11 cellular contexts compared by ENCODE assay signal in genomic region chr9:20477940-20478620, GRCh38.
DNase-seq lines count a peak whose midpoint lies in the region; ATAC-seq, FAIRE-seq and TF ChIP-seq lines count a peak whose summit lies in the region.
"Had no signal": no experiment of that assay in that cellular context is flagged by ENCODE, and none has a peak within 500 bp of the region (broad histone marks: within the 10 kb centered on the region; RNA-seq: fewer than 3 reads in every experiment).

No MANE protein-coding gene starts in this region.

- peaks cover 60% of the 10 kb centered on the region for H3K4me1 Mint-ChIP-seq in activated naive CD4-positive, alpha-beta T cell treated with anti-CD3 and anti-CD28 coated beads for 36 hours (ENCODE audit: low read depth)

- H3K4me3 ChIP-seq in bronchial epithelial cell (ENCODE audit: low read depth, low read length): no peak overlapping the region
- H3K4me3 ChIP-seq: esophagus squamous epithelium had no signal

- no peaks in the 10 kb centered on the region for H3K36me3 ChIP-seq in bronchial epithelial cell (ENCODE audit: control insufficient read depth, insufficient read depth, low read length)
- H3K36me3 ChIP-seq: esophagus squamous epithelium had no signal

- H3K36me3 Mint-ChIP-seq in activated naive CD4-positive, alpha-beta T cell treated with anti-CD3 and anti-CD28 coated beads for 36 hours (ENCODE audit: low read depth): no peaks in the 10 kb centered on the region

- CTCF ChIA-PET in activated naive CD4-positive, alpha-beta T cell treated with anti-CD3 and anti-CD28 coated beads for 36 hours (lab: Charles Lee): interaction anchor here (0.6 to 1.3 kb wide), 2 partner anchors 36 to 55 kb away, joined by 3 read pairs; no protein-coding TSS in a partner anchor

- no peak overlapping the region for H3K4me3 Mint-ChIP-seq in activated naive CD4-positive, alpha-beta T cell treated with anti-CD3 and anti-CD28 coated beads for 36 hours
- H3K4me3 Mint-ChIP-seq: activated CD4-positive, alpha-beta T cell treated with anti-CD3 and anti-CD28 coated beads, Interleukin-2, amount 10 ng/mL, durations not matched to agents 7 days and 5 days had no signal

- no peaks in the 10 kb centered on the region for H3K27me3 ChIP-seq in bronchial epithelial cell (ENCODE audit: control insufficient read depth, insufficient read depth, low read length)
- H3K27me3 ChIP-seq: esophagus squamous epithelium had no signal

- intact Hi-C loops in activated naive CD4-positive, alpha-beta T cell treated with anti-CD3 and anti-CD28 coated beads for 36 hours (cut with micrococcal nuclease): no loop called here

- no peak for FAIRE-seq in bronchial epithelial cell (lab: Jason Lieb, UNC)

- ATAC-seq in HG03378 (IDR thresholded peaks at IDR 0.05; ENCODE audit: unreplicated experiment): peak; percentile 56
- ATAC-seq in GM21423 (IDR thresholded peaks at IDR 0.05; ENCODE audit: unreplicated experiment): no peak

- H3K27me3 Mint-ChIP-seq in activated naive CD4-positive, alpha-beta T cell treated with anti-CD3 and anti-CD28 coated beads for 36 hours (ENCODE audit: low read depth): no peaks in the 10 kb centered on the region
- H3K27me3 Mint-ChIP-seq: activated CD4-positive, alpha-beta T cell treated with anti-CD3 and anti-CD28 coated beads, Interleukin-2, amount 10 ng/mL, durations not matched to agents 7 days and 5 days had no signal

- no peak overlapping the region for H3K27ac Mint-ChIP-seq in activated naive CD4-positive, alpha-beta T cell treated with anti-CD3 and anti-CD28 coated beads for 36 hours
- H3K27ac Mint-ChIP-seq: activated CD4-positive, alpha-beta T cell treated with anti-CD3 and anti-CD28 coated beads, Interleukin-2, amount 10 ng/mL, durations not matched to agents 7 days and 5 days had no signal

- peak; percentile 16 for DNase-seq in activated naive CD4-positive, alpha-beta T cell treated with anti-CD3 and anti-CD28 coated beads for 36 hours
- no peak for DNase-seq in activated naive CD4-positive, alpha-beta T cell treated with anti-CD3 and anti-CD28 coated beads, Interleukin-2, amount 50 U/mL, for 16 hours
- peak; percentile 94 for DNase-seq in bronchial epithelial cell (ENCODE audit: low read depth)
- DNase-seq in renal cortical epithelial cell (ENCODE audit: low read depth): peak; percentile 39
- DNase-seq in activated effector memory CD4-positive, alpha-beta T cell treated with anti-CD3 and anti-CD28 coated beads, Interleukin-2, amount 50 U/mL, for 16 hours: no peak
- DNase-seq in DMS114 treated with DMSO at 0.1 percent for 48 hours (lab: John Stamatoyannopoulos, UW; ENCODE audit: unreplicated experiment): no peak
- DNase-seq: activated CD4-positive, alpha-beta T cell treated with anti-CD3 and anti-CD28 coated beads, Interleukin-2, amount 10 ng/mL, durations not matched to agents 7 days and 5 days; esophagus squamous epithelium; NCI-H524 treated with DMSO at 0.1 percent for 48 hours had no signal

- no peak for TF ChIP-seq CTCF in bronchial epithelial cell (IDR thresholded peaks at IDR 0.05; ENCODE audit: insufficient read depth, low read length, severe bottlenecking)

- no peaks in the 10 kb centered on the region for H3K9me3 Mint-ChIP-seq in activated naive CD4-positive, alpha-beta T cell treated with anti-CD3 and anti-CD28 coated beads for 36 hours

Comparison
In these comparisons a context has a peak if more than half of its experiments do, and no peak if none do; other contexts are left out.
1. DNase-seq: peak in activated naive CD4-positive, alpha-beta T cell treated with anti-CD3 and anti-CD28 coated beads for 36 hours (single experiment), bronchial epithelial cell (single experiment) and renal cortical epithelial cell (single experiment); none in activated naive CD4-positive, alpha-beta T cell treated with anti-CD3 and anti-CD28 coated beads, Interleukin-2, amount 50 U/mL, for 16 hours (single experiment), activated effector memory CD4-positive, alpha-beta T cell treated with anti-CD3 and anti-CD28 coated beads, Interleukin-2, amount 50 U/mL, for 16 hours (single experiment) and DMS114 treated with DMSO at 0.1 percent for 48 hours (single experiment).